ENCODE assay signal across 8 cellular contexts in genomic region chr4:143185253-143186107, GRCh38. TPM values are rescaled to one million over a fixed set of nuclear protein-coding genes. Genes with fewer than 3 reads are reported as not detected.
DNase-seq lines count a peak whose midpoint lies in the region; ATAC-seq, FAIRE-seq and TF ChIP-seq lines count a peak whose summit lies in the region.

No MANE protein-coding gene starts in this region.

- DNase-seq in A549 (ENCODE audit: low read depth in 1 of 2, low spot score in 1 of 2), result peak in 1 of 2 experiments; percentile 23
- peak in 2 of 3 donors; percentile 16 to 55 for DNase-seq in Peyer's patch
- DNase-seq in colonic mucosa, result peak; percentile 44
- peak; percentile 25 to 87 for DNase-seq in lower leg skin (ENCODE audit: low spot score in 2 of 2)
- DNase-seq in kidney glomerular epithelial cell (lab: John Stamatoyannopoulos, UW), result no peak

- CTCF ChIA-PET in A549 (lab: Yijun Ruan, JAX), result no interaction called here

- no peak for FAIRE-seq in A549 (lab: Jason Lieb, UNC)

- H3K4me2 ChIP-seq in A549, result peak overlapping the region; percentile 83

- intact Hi-C loops in colonic mucosa (cut with DNase I), result no loop called here
- intact Hi-C loops in lower leg skin (cut with DNase I; ENCODE audit: low total_unique reads), result no loop called here

- TF ChIP-seq CTCF in A549 (IDR thresholded peaks at IDR 0.05) (no peak), Peyer's patch (IDR thresholded peaks at IDR 0.05) (no peak), colonic mucosa (IDR thresholded peaks at IDR 0.05) (no peak), lower leg skin (IDR thresholded peaks at IDR 0.05) (no peak)

- H3K4me1 ChIP-seq in A549 (peaks cover 28% of the 10 kb centered on the region; the same call in 2 of the 3 replicates), Peyer's patch (peaks cover 0 to 26% (median 9%) of the 10 kb centered on the region in 4 donors), colonic mucosa (peaks cover 4% of the 10 kb centered on the region)

- H3K9me3 ChIP-seq in A549, result no peaks in the 10 kb centered on the region
- H3K9me3 ChIP-seq in Peyer's patch, result no peaks in the 10 kb centered on the region
- H3K9me3 ChIP-seq in colonic mucosa, result no peaks in the 10 kb centered on the region

- POLR2A ChIA-PET in A549 (lab: Yijun Ruan, JAX), result no interaction called here

- H3K4me3 ChIP-seq in A549, result peak overlapping the region; percentile 92
- H3K4me3 ChIP-seq in Peyer's patch, result peak overlapping the region; percentile 77 to 88 (median 86)
- peak overlapping the region; percentile 86 for H3K4me3 ChIP-seq in colonic mucosa
- peak overlapping the region; percentile 95 for H3K4me3 ChIP-seq in lower leg skin (ENCODE audit: low read depth, poor library complexity, severe bottlenecking)

- H3K9ac ChIP-seq in colonic mucosa (ENCODE audit: low read depth in 2 of 2, low read length in 2 of 2), result peak overlapping the region; percentile 95 to 97

- peaks cover 0 to under 1% (median 0%) of the 10 kb centered on the region in 3 donors for H3K36me3 ChIP-seq in Peyer's patch
- H3K36me3 ChIP-seq in colonic mucosa, result no peaks in the 10 kb centered on the region

- no peak for TF ChIP-seq RAD21 in A549 (conservative IDR thresholded peaks at IDR 0.05 in 1 of 2, IDR thresholded peaks at IDR 0.05 in 1 of 2)

- TF ChIP-seq EP300 in A549 (IDR thresholded peaks at IDR 0.05), result no peak

- H3K27ac ChIP-seq in A549 (peak overlapping the region; percentile 84 to 94), Peyer's patch (peak overlapping the region; percentile 86 to 95 (median 92)), colonic mucosa (peak overlapping the region; percentile 98), temporal lobe (ENCODE audit: low read depth, low read length) (peak overlapping the region; percentile 77)

- ATAC-seq in A549, result peak; percentile 52 to 66
- ATAC-seq in GM18502 (IDR thresholded peaks at IDR 0.05; ENCODE audit: poor library complexity, unreplicated experiment), result peak; percentile 30
- ATAC-seq in HG02884 (IDR thresholded peaks at IDR 0.05; ENCODE audit: unreplicated experiment), result peak; percentile 20

- H3K27me3 ChIP-seq in Peyer's patch (no peaks in the 10 kb centered on the region), colonic mucosa (no peaks in the 10 kb centered on the region)

- WGBS in A549 (ENCODE audit: missing lambda C conversion rate), result 0% methylated on average over 7 of the region's 50 CpGs
- 0 to 1% methylated on average over 39 to 40 of the region's 50 CpGs for WGBS in lower leg skin, 2 donors

- TF ChIP-seq POLR2A in A549 (IDR thresholded peaks at IDR 0.05; ENCODE audit: low read length), result no peak
- no peak for TF ChIP-seq POLR2A in Peyer's patch (IDR thresholded peaks at IDR 0.05)
- TF ChIP-seq POLR2A in lower leg skin (IDR thresholded peaks at IDR 0.05), result no peak

TF ChIP-seq in A549, 52 proteins besides CTCF, POLR2A, EP300 and RAD21:
- TF ChIP-seq PHF8 (IDR thresholded peaks at IDR 0.05; ENCODE audit: borderline replicate concordance, low read depth) (peak; percentile 70), RNF2 (IDR thresholded peaks at IDR 0.05; ENCODE audit: borderline replicate concordance, low read depth) (no peak), MAFK (IDR thresholded peaks at IDR 0.05; ENCODE audit: partially characterized antibody) (no peak), FOSB (CRISPR knock-in tag; IDR thresholded peaks at IDR 0.05) (no peak), MAZ (IDR thresholded peaks at IDR 0.05; ENCODE audit: borderline replicate concordance, low read depth, low read length) (no peak), ATOH8 (CRISPR knock-in tag; IDR thresholded peaks at IDR 0.05; ENCODE audit: low read depth) (no peak), RFX5 (IDR thresholded peaks at IDR 0.05) (no peak), NR3C1 (IDR thresholded peaks at IDR 0.05) (no peak), FOSL2 (IDR thresholded peaks at IDR 0.05) (no peak), FOSL2 (CRISPR knock-in tag; IDR thresholded peaks at IDR 0.05) (no peak), KDM5A (IDR thresholded peaks at IDR 0.05) (peak; percentile 10; the same call in 1 of the 2 replicates), NPAS2 (CRISPR knock-in tag; IDR thresholded peaks at IDR 0.05; ENCODE audit: borderline replicate concordance) (no peak), RARB (CRISPR knock-in tag; IDR thresholded peaks at IDR 0.05) (no peak), NFE2L2 (conservative IDR thresholded peaks at IDR 0.05; ENCODE audit: low read length) (no peak), CBX8 (IDR thresholded peaks at IDR 0.05) (no peak), SREBF2 (IDR thresholded peaks at IDR 0.05) (no peak), RCOR1 (IDR thresholded peaks at IDR 0.05; ENCODE audit: low read depth, low read length) (no peak)
- TF ChIP-seq, protein P1, sequence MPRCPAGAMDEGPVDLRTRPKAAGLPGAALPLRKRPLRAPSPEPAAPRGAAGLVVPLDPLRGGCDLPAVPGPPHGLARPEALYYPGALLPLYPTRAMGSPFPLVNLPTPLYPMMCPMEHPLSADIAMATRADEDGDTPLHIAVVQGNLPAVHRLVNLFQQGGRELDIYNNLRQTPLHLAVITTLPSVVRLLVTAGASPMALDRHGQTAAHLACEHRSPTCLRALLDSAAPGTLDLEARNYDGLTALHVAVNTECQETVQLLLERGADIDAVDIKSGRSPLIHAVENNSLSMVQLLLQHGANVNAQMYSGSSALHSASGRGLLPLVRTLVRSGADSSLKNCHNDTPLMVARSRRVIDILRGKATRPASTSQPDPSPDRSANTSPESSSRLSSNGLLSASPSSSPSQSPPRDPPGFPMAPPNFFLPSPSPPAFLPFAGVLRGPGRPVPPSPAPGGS (IDR thresholded peaks at IDR 0.05), result no peak
- TF ChIP-seq, protein P2, sequence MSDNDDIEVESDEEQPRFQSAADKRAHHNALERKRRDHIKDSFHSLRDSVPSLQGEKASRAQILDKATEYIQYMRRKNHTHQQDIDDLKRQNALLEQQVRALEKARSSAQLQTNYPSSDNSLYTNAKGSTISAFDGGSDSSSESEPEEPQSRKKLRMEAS (IDR thresholded peaks at IDR 0.05), result no peak

RNA-seq across cellular contexts. Expression of gene USP38, which starts 0.8 kb away (rescaled TPM):
- polyA plus RNA-seq in A549 (2011; rRNA removed) (10.9 and 11.9 TPM in 2 replicates), A549 (2017; fragmentation: RNase III; extraction: RNeasy Plus Mini Kit Qiagen cat#74134 plus additional on column Dnase treatment) (5.6 to 5.7 TPM (median 5.7 TPM) in 3 replicates)
- polyA plus RNA-seq in A549 (2012; cell fraction: cytosol; rRNA removed), result 2.6 and 3.6 TPM in 2 replicates
- polyA plus RNA-seq in A549 (2012; cell fraction: nucleus; rRNA removed), result 2.7 and 3.0 TPM in 2 replicates
- 18.5 and 21.2 TPM in 2 replicates for polyA minus RNA-seq in A549 (2011; rRNA and poly(A)+ RNA removed)
- total RNA-seq in Peyer's patch (10 to 100 TPM; 17.3 to 37.7 (median 32.5) TPM), colonic mucosa (10 to 100 TPM; 31.1 to 39.7 TPM), lower leg skin (10 to 100 TPM; 27.8 to 31.6 (median 30.6) TPM), temporal lobe (17.9 TPM)
